Comparison of ENCODE assay signal across 8 cellular contexts in the genomic region with DNA sequence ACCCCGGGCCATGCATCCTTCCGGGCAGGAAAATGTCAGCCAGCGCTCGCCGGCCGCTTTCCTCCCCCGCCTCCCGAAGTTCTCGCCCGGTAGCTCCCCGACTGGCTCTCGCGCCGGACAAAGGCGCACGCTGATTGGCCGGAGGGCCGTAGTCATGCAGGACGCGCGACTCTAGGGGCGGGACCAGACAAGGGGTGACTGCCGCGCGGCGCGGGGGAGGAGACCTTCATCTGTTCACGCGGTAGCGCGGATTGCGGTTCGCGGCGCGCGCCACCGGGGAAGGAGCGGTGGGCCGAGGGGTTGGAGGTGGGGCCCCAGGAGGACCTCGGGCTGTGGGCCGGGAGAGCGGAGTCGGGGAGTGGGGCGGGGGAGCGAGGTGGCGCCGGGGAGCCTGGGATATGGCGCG. TPM values are rescaled to one million over a fixed set of nuclear protein-coding genes. Genes with fewer than 3 reads are reported as not detected.
DNase-seq lines count a peak whose midpoint lies in the region; ATAC-seq and TF ChIP-seq lines count a peak whose summit lies in the region.

A gene (plus strand): TSS at position 221 of the 406 bp plus-strand sequence. CDS start 178 bp downstream, at position 399.

- intact Hi-C loops in testis (cut with DNase I; ENCODE audit: low total_unique reads), result no loop called here

- DNase-seq in GM12864 (ENCODE audit: low read depth), result peak; percentile 86
- peak; percentile 95 for DNase-seq in NCI-H1105 treated with DMSO at 0.1 percent for 48 hours (lab: John Stamatoyannopoulos, UW)
- peak; percentile 99 for DNase-seq in SKM-1 treated with dmso at 0.1 percent for 144 hours (lab: John Stamatoyannopoulos, UW; ENCODE audit: unreplicated experiment)
- peak; percentile 93 to 97 for DNase-seq in activated naive CD4-positive, alpha-beta T cell treated with anti-CD3 and anti-CD28 coated beads, Interleukin-2, amount 50 U/mL, for 72 hours (ENCODE audit: low spot score in 2 of 2)
- DNase-seq in glomerular visceral epithelial cell (ENCODE audit: extremely low spot score), result peak; percentile 96
- peak; percentile 92 for DNase-seq in omental fat pad (ENCODE audit: low spot score)
- DNase-seq in testis, result peak; percentile 99

- TF ChIP-seq POLR2A in testis (IDR thresholded peaks at IDR 0.05), result no peak

- H3K27ac ChIP-seq in testis, result peak within 1 kb of the TSS; percentile 90 to 92

- ATAC-seq in HG02678 (IDR thresholded peaks at IDR 0.05; ENCODE audit: unreplicated experiment) (peak; percentile 98), omental fat pad (ENCODE audit: low FRiP score) (peak; percentile 99)
- ATAC-seq in activated naive CD4-positive, alpha-beta T cell treated with anti-CD3 and anti-CD28 coated beads, Interleukin-2, amount 50 U/mL, for 72 hours, result peak; percentile 99

- H3K36me3 Mint-ChIP-seq in activated naive CD4-positive, alpha-beta T cell treated with anti-CD3 and anti-CD28 coated beads, Interleukin-2, amount 50 U/mL, for 72 hours, result peaks cover 14 to 16% of the 10 kb centered on the region in 2 donors

- peak within 1 kb of the TSS; percentile 89 to 90 for H3K27ac Mint-ChIP-seq in activated naive CD4-positive, alpha-beta T cell treated with anti-CD3 and anti-CD28 coated beads, Interleukin-2, amount 50 U/mL, for 72 hours

- TF ChIP-seq CTCF in GM12864 (IDR thresholded peaks at IDR 0.05; ENCODE audit: low read depth, low read length, missing control alignments) (no peak), omental fat pad (IDR thresholded peaks at IDR 0.05) (no peak), testis (IDR thresholded peaks at IDR 0.05) (peak in 1 of 3 experiments; percentile 13)

- no peaks in the 10 kb centered on the region for H3K9me3 ChIP-seq in testis

- 0 to 2% methylated on average over 30 to 48 of the region's 50 CpGs for WGBS in testis, 2 donors

- no peaks in the 10 kb centered on the region for H3K36me3 ChIP-seq in testis (ENCODE audit: low read depth, missing control alignments)

- no peaks in the 10 kb centered on the region for H3K9me3 Mint-ChIP-seq in activated naive CD4-positive, alpha-beta T cell treated with anti-CD3 and anti-CD28 coated beads, Interleukin-2, amount 50 U/mL, for 72 hours

- H3K4me1 ChIP-seq in testis, result no peaks in the 10 kb centered on the region

- H3K27me3 ChIP-seq in testis, result no peaks in the 10 kb centered on the region

- H3K4me3 ChIP-seq in GM12864 (ENCODE audit: low read depth, low read length) (peak within 1 kb of the TSS; percentile 88), testis (peak within 1 kb of the TSS; percentile 88 to 97)

RNA-seq across cellular contexts. Expression of the gene that starts here (rescaled TPM):
- 10 to 100 TPM in 1 of 2 donors, 1 to 10 TPM in 1; 9.1 to 11.4 TPM for total RNA-seq in activated naive CD4-positive, alpha-beta T cell treated with anti-CD3 and anti-CD28 coated beads, Interleukin-2, amount 50 U/mL, for 72 hours
- total RNA-seq in omental fat pad (1 to 10 TPM; 3.2 to 7.2 (median 4.9) TPM), testis (10 to 100 TPM; 10.1 to 13.3 TPM)
- polyA plus RNA-seq in testis (ENCODE audit: insufficient read depth, low read depth, low replicate concordance), result 7.4 TPM

Comparison
In these comparisons a context has a peak if more than half of its experiments do, and no peak if none do; other contexts are left out.
1. Peak in every context shown above with its lines: DNase-seq, ATAC-seq, H3K4me3 ChIP-seq and H3K27ac ChIP-seq.